Comparison of ENCODE assay signal across 16 cellular contexts in genomic region chrX:48819394-48819793, GRCh38. TPM values are rescaled to one million over a fixed set of nuclear protein-coding genes. Genes with fewer than 3 reads are reported as not detected.
A peak's percentile ranks its signal among the peaks of the same experiment; 100 is the strongest.
DNase-seq lines count a peak whose midpoint lies in the region; ATAC-seq and TF ChIP-seq lines count a peak whose summit lies in the region.
"Not testable (repeated sequence)": the region's sequence is repeated elsewhere in the genome, so short reads cannot be mapped to it uniquely, and the experiment has no call there.
"Had no signal": no experiment of that assay in that cellular context is flagged by ENCODE, and none has a peak within 500 bp of the region (broad histone marks: within the 10 kb centered on the region; RNA-seq: fewer than 3 reads in every experiment).

No MANE protein-coding gene starts in this region.

- intact Hi-C loops in right lobe of liver (cut with DNase I) = not testable (repeated sequence)

- H3K4me1 Mint-ChIP-seq in endothelial cell (ENCODE audit: unreplicated experiment); natural killer cell treated with Interleukin-12 subunit alpha and Interleukin-12 subunit beta and Interleukin-15 and Interleukin-18, amount 100 ng/mL, for 72 hours (ENCODE audit: low read depth in 2 of 2): not testable (repeated sequence)

- not testable (repeated sequence) for H3K9me3 Mint-ChIP-seq in endothelial cell (ENCODE audit: unreplicated experiment); natural killer cell treated with Interleukin-12 subunit alpha and Interleukin-12 subunit beta and Interleukin-15 and Interleukin-18, amount 100 ng/mL, for 72 hours

- H2AFZ ChIP-seq in osteoblast (ENCODE audit: low read length) = not testable (repeated sequence)

- H3K27ac Mint-ChIP-seq in endothelial cell (ENCODE audit: unreplicated experiment) = peak overlapping the region; percentile 42
- not testable (repeated sequence) for H3K27ac Mint-ChIP-seq in natural killer cell treated with Interleukin-12 subunit alpha and Interleukin-12 subunit beta and Interleukin-15 and Interleukin-18, amount 100 ng/mL, for 72 hours

- H4K20me1 ChIP-seq in osteoblast (ENCODE audit: insufficient read depth, low read length) = not testable (repeated sequence)

- TF ChIP-seq POLR2A in right lobe of liver (IDR thresholded peaks at IDR 0.05) = not testable (repeated sequence)

- not testable (repeated sequence) for H3K27ac ChIP-seq in right lobe of liver; osteoblast (ENCODE audit: low read depth, low read length)

- not testable (repeated sequence) for H3K79me2 ChIP-seq in osteoblast (ENCODE audit: insufficient read depth, low read length)

- H3K9me3 ChIP-seq in right lobe of liver; osteoblast (ENCODE audit: low read depth, low read length): not testable (repeated sequence)

- not testable (repeated sequence) for DNase-seq in endothelial cell (ENCODE audit: low spot score)
- DNase-seq in left lobe of liver (ENCODE audit: low spot score) (peak; percentile 60), right lobe of liver (peak in 1 of 3 donors; percentile 54), osteoblast (ENCODE audit: insufficient read length, low spot score, missing footprints) (peak; percentile 32)
- peak; percentile 8 for DNase-seq in natural killer cell treated with Interleukin-12 subunit alpha and Interleukin-12 subunit beta and Interleukin-15 and Interleukin-18, amount 100 ng/mL, for 72 hours (ENCODE audit: low spot score)

- ATAC-seq in left lobe of liver (peak; percentile 53), right lobe of liver (peak in 3 of 4 donors; percentile 17 to 43 (median 39))
- ATAC-seq in natural killer cell treated with Interleukin-12 subunit alpha and Interleukin-12 subunit beta and Interleukin-15 and Interleukin-18, amount 100 ng/mL, for 72 hours = not testable (repeated sequence)

- H3K4me1 ChIP-seq in right lobe of liver; osteoblast (ENCODE audit: insufficient read depth, low read length): not testable (repeated sequence)

- not testable (repeated sequence) for H3K4me2 ChIP-seq in osteoblast (ENCODE audit: insufficient read depth, low read length)

- 41% methylated on average over 5 of the region's 9 CpGs for WGBS in right lobe of liver (ENCODE audit: insufficient coverage, low coverage, low lambda C conversion rate, missing lambda C conversion rate)

- not testable (repeated sequence) for H3K27me3 Mint-ChIP-seq in endothelial cell (ENCODE audit: unreplicated experiment); natural killer cell treated with Interleukin-12 subunit alpha and Interleukin-12 subunit beta and Interleukin-15 and Interleukin-18, amount 100 ng/mL, for 72 hours

- peaks cover 22% of the 10 kb centered on the region for H3K36me3 Mint-ChIP-seq in endothelial cell (ENCODE audit: low read depth, unreplicated experiment)
- not testable (repeated sequence) for H3K36me3 Mint-ChIP-seq in natural killer cell treated with Interleukin-12 subunit alpha and Interleukin-12 subunit beta and Interleukin-15 and Interleukin-18, amount 100 ng/mL, for 72 hours

- not testable (repeated sequence) for TF ChIP-seq CTCF in endothelial cell (IDR thresholded peaks at IDR 0.05; ENCODE audit: unreplicated experiment); right lobe of liver (IDR thresholded peaks at IDR 0.05); osteoblast (IDR thresholded peaks at IDR 0.05; ENCODE audit: extremely low read depth, low read depth, low read length)

- H3K36me3 ChIP-seq in right lobe of liver = peaks cover 0 to 11% (median 2%) of the 10 kb centered on the region in 4 donors
- not testable (repeated sequence) for H3K36me3 ChIP-seq in osteoblast (ENCODE audit: insufficient read depth, low read length)

- not testable (repeated sequence) for H3K27me3 ChIP-seq in right lobe of liver; osteoblast (ENCODE audit: insufficient read depth, low read length)

- H3K4me3 ChIP-seq in right lobe of liver; osteoblast (ENCODE audit: insufficient read depth, low read length): not testable (repeated sequence)

- not testable (repeated sequence) for H3K4me3 Mint-ChIP-seq in endothelial cell (ENCODE audit: unreplicated experiment); natural killer cell treated with Interleukin-12 subunit alpha and Interleukin-12 subunit beta and Interleukin-15 and Interleukin-18, amount 100 ng/mL, for 72 hours

RNA-seq across cellular contexts. Expression of gene ERAS, which starts 6.9 kb away (rescaled TPM):
- total RNA-seq in endothelial cell (ENCODE audit: unreplicated experiment) (not detected), left lobe of liver (not detected), right lobe of liver (not detected), osteoblast (not detected in 2 replicates)
- total RNA-seq in natural killer cell treated with Interleukin-12 subunit alpha and Interleukin-12 subunit beta and Interleukin-15 and Interleukin-18, amount 100 ng/mL, for 72 hours = not detected
- total RNA-seq: A172; A673; B cell; Caco-2; CD4-positive, alpha-beta memory T cell; CD4-positive, alpha-beta T cell; CD4-positive, CD25-positive, alpha-beta regulatory T cell; CD8-positive, alpha-beta T cell; Daoy had no signal

RNA-seq across cellular contexts. Expression of gene PCSK1N, which starts 16.0 kb away (rescaled TPM):
- total RNA-seq in endothelial cell (ENCODE audit: unreplicated experiment) (2.0 TPM), left lobe of liver (0.23 TPM), right lobe of liver (1 to 10 TPM in 1 of 6 experiments, under 1 TPM in 1, not detected in 4; 0.20 to 1.4 TPM), osteoblast (not detected in 2 replicates)
- under 1 TPM; 0.42 to 0.55 TPM for total RNA-seq in natural killer cell treated with Interleukin-12 subunit alpha and Interleukin-12 subunit beta and Interleukin-15 and Interleukin-18, amount 100 ng/mL, for 72 hours
- total RNA-seq: B cell had no signal

RNA-seq across cellular contexts. Expression of gene HDAC6, which starts 17.5 kb away (rescaled TPM):
- total RNA-seq in endothelial cell (ENCODE audit: unreplicated experiment) (122 TPM), left lobe of liver (113 TPM), right lobe of liver (100 to 1,000 TPM in 5 of 6 experiments, 10 to 100 TPM in 1; 84.4 to 173 (median 136) TPM), osteoblast (30.1 and 30.4 TPM in 2 replicates)
- 10 to 100 TPM; 66.0 to 71.5 TPM for total RNA-seq in natural killer cell treated with Interleukin-12 subunit alpha and Interleukin-12 subunit beta and Interleukin-15 and Interleukin-18, amount 100 ng/mL, for 72 hours

RNA-seq across cellular contexts. Expression of gene GATA1, which starts 33.0 kb away (rescaled TPM):
- total RNA-seq in endothelial cell (ENCODE audit: unreplicated experiment) = not detected
- 0.35 TPM for total RNA-seq in left lobe of liver
- total RNA-seq in right lobe of liver = 1 to 10 TPM in 1 of 6 experiments, under 1 TPM in 1, not detected in 4; 0.37 to 1.2 TPM
- under 1 TPM in 1 of 2 donors, not detected in 1; 0.73 TPM for total RNA-seq in natural killer cell treated with Interleukin-12 subunit alpha and Interleukin-12 subunit beta and Interleukin-15 and Interleukin-18, amount 100 ng/mL, for 72 hours
- not detected in 2 replicates for total RNA-seq in osteoblast
- total RNA-seq: A172; A673; B cell; Caco-2; Calu3; CD4-positive, alpha-beta memory T cell; CD4-positive, alpha-beta T cell; CD8-positive, alpha-beta memory T cell; CD8-positive, alpha-beta T cell; Daoy had no signal

RNA-seq across cellular contexts. Expression of gene GLOD5, which starts 57.8 kb away (rescaled TPM):
- not detected for total RNA-seq in endothelial cell (ENCODE audit: unreplicated experiment)
- 3.1 TPM for total RNA-seq in left lobe of liver
- 1 to 10 TPM in 5 of 6 experiments, under 1 TPM in 1; 0.98 to 4.1 (median 2.9) TPM for total RNA-seq in right lobe of liver
- total RNA-seq in natural killer cell treated with Interleukin-12 subunit alpha and Interleukin-12 subunit beta and Interleukin-15 and Interleukin-18, amount 100 ng/mL, for 72 hours = not detected
- total RNA-seq in osteoblast = not detected in 2 replicates
- total RNA-seq: A172; A673; B cell; Caco-2; Calu3; CD4-positive, alpha-beta memory T cell; CD4-positive, alpha-beta T cell; CD4-positive, CD25-positive, alpha-beta regulatory T cell; CD8-positive, alpha-beta memory T cell; CD8-positive, alpha-beta T cell; Daoy had no signal
